In genomic region chr10:17649836-17650235, GRCh38 we compare ENCODE assay signal across 1 cellular context.
TF ChIP-seq lines count a peak whose summit lies in the region.

No MANE protein-coding gene starts in this region.

TF ChIP-seq in GM23338, 12 proteins besides CTCF, POLR2A, EP300 and RAD21 (continued from another document):
- TF ChIP-seq REST (IDR thresholded peaks at IDR 0.05; ENCODE audit: unreplicated experiment) (no peak), ETS1 (IDR thresholded peaks at IDR 0.05) (no peak), JUNB (IDR thresholded peaks at IDR 0.05; ENCODE audit: unreplicated experiment) (no peak), POLR2AphosphoS5 (IDR thresholded peaks at IDR 0.05; ENCODE audit: low read depth) (no peak), EZH2phosphoT487 (IDR thresholded peaks at IDR 0.05; ENCODE audit: unreplicated experiment) (no peak), CREB1 (CRISPR knock-in tag; IDR thresholded peaks at IDR 0.05; ENCODE audit: low read depth) (no peak), ZNF114 (CRISPR knock-in tag; IDR thresholded peaks at IDR 0.05) (no peak)
